Comparison of ENCODE assay signal across 7 cellular contexts in the genomic region with DNA sequence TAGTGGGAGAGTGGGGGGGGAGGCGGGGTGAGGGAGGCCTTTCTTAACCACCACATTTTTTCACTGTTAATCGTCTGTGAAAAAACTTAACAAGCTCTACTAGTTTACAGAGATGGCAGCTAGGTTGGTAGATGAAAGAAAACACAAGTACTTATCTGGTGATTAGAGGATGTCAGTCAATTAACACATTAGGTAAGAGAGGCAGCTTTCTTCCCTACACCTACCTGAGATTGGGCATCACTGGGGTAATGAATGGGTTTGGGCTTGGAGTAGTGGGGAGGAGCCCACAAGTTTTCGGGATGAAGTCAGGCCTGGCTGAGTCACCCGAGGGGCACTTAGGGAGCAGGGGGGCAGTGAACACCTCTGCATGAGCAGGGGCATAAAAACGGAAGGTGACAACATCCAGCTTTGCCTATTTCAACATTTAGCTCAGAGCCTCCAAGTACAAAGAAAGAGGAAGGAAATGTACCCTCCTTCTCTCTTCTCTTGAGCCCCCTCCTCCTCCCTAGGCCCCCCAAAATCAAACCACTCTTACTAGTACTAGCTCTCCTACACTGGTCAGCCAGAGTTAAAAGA. TPM values are rescaled to one million over a fixed set of nuclear protein-coding genes. Genes with fewer than 3 reads are reported as not detected.
DNase-seq lines count a peak whose midpoint lies in the region; TF ChIP-seq lines count a peak whose summit lies in the region.

No MANE protein-coding gene starts in this region.

- no peak for TF ChIP-seq POLR2A in sigmoid colon (IDR thresholded peaks at IDR 0.05)

- H3K9me3 ChIP-seq in GM23248 (ENCODE audit: low read depth) (no peaks in the 10 kb centered on the region), duodenal mucosa (ENCODE audit: control insufficient read depth in 1 of 2, low read length in 2 of 2) (no peaks in the 10 kb centered on the region), sigmoid colon (no peaks in the 10 kb centered on the region)

- DNase-seq in GM23248 = peak; percentile 71
- peak; percentile 73 for DNase-seq in NOMO-1 treated with DMSO at 0.1 percent for 48 hours (lab: John Stamatoyannopoulos, UW; ENCODE audit: unreplicated experiment)
- DNase-seq in sigmoid colon = no peak
- no peak for DNase-seq in stimulated activated CD8-positive, alpha-beta memory T cell treated with anti-CD3 and anti-CD28 coated beads, Interleukin-4, amount 100 ng/mL, for 48 hours
- no peak for DNase-seq in occipital lobe (lab: John Stamatoyannopoulos, UW)
- DNase-seq in T-helper 9 cell = no peak

- 0 out of 2 replicates have a peak overlapping the region, but pooled peaks have one; percentile 16 for H3K9ac ChIP-seq in GM23248
- peak overlapping the region in 1 of 2 donors; percentile 90 for H3K9ac ChIP-seq in duodenal mucosa (ENCODE audit: low read depth in 1 of 2, low read length in 2 of 2)

- peak overlapping the region; percentile 65 for H3K27ac ChIP-seq in GM23248
- H3K27ac ChIP-seq in duodenal mucosa (ENCODE audit: low read depth, low read length) = no peak overlapping the region
- peak overlapping the region; percentile 95 to 100 (median 98) for H3K27ac ChIP-seq in sigmoid colon

- H3K9me2 ChIP-seq in GM23248 (ENCODE audit: insufficient read depth) = no peaks in the 10 kb centered on the region

- H3K4me1 ChIP-seq in GM23248 (ENCODE audit: insufficient read depth) (peaks cover 38% of the 10 kb centered on the region), duodenal mucosa (ENCODE audit: control insufficient read depth in 1 of 2, insufficient read depth in 2 of 2, low read length in 2 of 2) (peaks cover 45 to 54% of the 10 kb centered on the region in 2 donors), sigmoid colon (peaks cover 0 to 67% (median 55%) of the 10 kb centered on the region in 4 donors)

- peak overlapping the region; percentile 82 for H3K4me2 ChIP-seq in GM23248 (ENCODE audit: unreplicated experiment)

- peaks cover 30% of the 10 kb centered on the region; the same call in 1 of the 2 replicates for H3F3A ChIP-seq in GM23248 (ENCODE audit: insufficient read depth)

- peak overlapping the region; percentile 26; the same call in 1 of the 2 replicates for H2AFZ ChIP-seq in GM23248

- no peaks in the 10 kb centered on the region for H4K20me1 ChIP-seq in GM23248 (ENCODE audit: insufficient read depth)

- peaks cover 74% of the 10 kb centered on the region for H3K79me2 ChIP-seq in GM23248 (ENCODE audit: insufficient read depth)

- H3K27me3 ChIP-seq in GM23248 (replicated peaks; ENCODE audit: insufficient read depth) (no peaks in the 10 kb centered on the region), duodenal mucosa (ENCODE audit: control insufficient read depth in 1 of 2, insufficient read depth in 2 of 2, low read length in 2 of 2) (no peaks in the 10 kb centered on the region), sigmoid colon (no peaks in the 10 kb centered on the region)

- intact Hi-C loops in sigmoid colon (cut with DNase I) = loop anchor here (5.0 to 10.0 kb wide), 3 partner anchors 497 to 640 kb away; a partner anchor contains a TSS

- no peak for TF ChIP-seq CTCF in sigmoid colon (IDR thresholded peaks at IDR 0.05)

- peak overlapping the region; percentile 75 for H3K4me3 ChIP-seq in GM23248
- peak overlapping the region; percentile 83 to 92 for H3K4me3 ChIP-seq in duodenal mucosa (ENCODE audit: low read depth in 1 of 2, low read length in 2 of 2)
- H3K4me3 ChIP-seq in sigmoid colon = peak overlapping the region; percentile 89 to 100 (median 94)

- 12 to 13% methylated on average over 5 of the region's 5 CpGs for WGBS in GM23248 (ENCODE audit: low coverage in 1 of 2, low lambda C conversion rate in 2 of 2, missing lambda C conversion rate in 2 of 2), 2 experiments
- WGBS in sigmoid colon, 2 donors = 24 to 25% methylated on average over 5 of the region's 5 CpGs

- no peak for TF ChIP-seq EP300 in sigmoid colon (IDR thresholded peaks at IDR 0.05)

- no peaks in the 10 kb centered on the region for H3K36me3 ChIP-seq in GM23248 (ENCODE audit: low read depth)
- H3K36me3 ChIP-seq in duodenal mucosa (ENCODE audit: control insufficient read depth in 1 of 2, insufficient read depth in 2 of 2, low read length in 2 of 2) = peaks cover 0 to 6% of the 10 kb centered on the region in 2 donors
- peaks cover 0 to 18% (median under 1%) of the 10 kb centered on the region in 4 donors for H3K36me3 ChIP-seq in sigmoid colon

- in situ Hi-C loops in GM23248 (cut with MboI) = no loop called here

RNA-seq across cellular contexts. Expression of a gene that starts 2.5 kb away (rescaled TPM):
- total RNA-seq in GM23248 (2014; rRNA removed; shearing (Covaris generic)) = 12.3 and 13.5 TPM in 2 replicates
- polyA plus RNA-seq in GM23248 (2016; fragmentation: Nextera tagmentation; extraction: Ambion mirVana) (16.8 and 19.0 TPM in 2 replicates), sigmoid colon (10 to 100 TPM in 1 of 3 donors, 1 to 10 TPM in 2; 5.4 to 62.2 (median 6.9) TPM)
- total RNA-seq in sigmoid colon (100 to 1,000 TPM; 134 to 195 (median 169) TPM), occipital lobe (71.6 TPM)

Comparison
In these comparisons a context has a peak if more than half of its experiments do, and no peak if none do; other contexts are left out.
1. DNase-seq: peak in GM23248 (single experiment) and NOMO-1 treated with DMSO at 0.1 percent for 48 hours (single experiment); none in sigmoid colon (single experiment), stimulated activated CD8-positive, alpha-beta memory T cell treated with anti-CD3 and anti-CD28 coated beads, Interleukin-4, amount 100 ng/mL, for 48 hours (single experiment), occipital lobe (single experiment) and T-helper 9 cell (single experiment).
2. Peak in every context shown above with its lines, with median percentiles within 50 percentile points of each other: H3K4me3 ChIP-seq.